Comparison of ENCODE assay signal across 8 cellular contexts in genomic region chr10:90872648-90873020, GRCh38. TPM values are rescaled to one million over a fixed set of nuclear protein-coding genes. Genes with fewer than 3 reads are reported as not detected.
DNase-seq lines count a peak whose midpoint lies in the region; ATAC-seq and TF ChIP-seq lines count a peak whose summit lies in the region.

No MANE protein-coding gene starts in this region.

- H3K9ac ChIP-seq in fibroblast of lung (ENCODE audit: insufficient read depth, low read length) (peak overlapping the region; percentile 82), skeletal muscle tissue (ENCODE audit: low read depth in 1 of 3, low read length in 3 of 3) (peak overlapping the region; percentile 90 to 91 (median 90))

- TF ChIP-seq CTCF in RWPE2 (IDR thresholded peaks at IDR 0.05; ENCODE audit: poor library complexity, severe bottlenecking) (no peak), fibroblast of lung (conservative IDR thresholded peaks at IDR 0.05 in 1 of 2, IDR thresholded peaks at IDR 0.05 in 1 of 2; ENCODE audit: low read depth in 1 of 2, low read length in 2 of 2) (no peak)

- H3K27me3 ChIP-seq in RWPE2 (ENCODE audit: insufficient read depth, poor library complexity, severe bottlenecking) (no peaks in the 10 kb centered on the region), fibroblast of lung (ENCODE audit: control insufficient read depth, insufficient read depth, low read length) (peaks cover 4% of the 10 kb centered on the region), skeletal muscle tissue (ENCODE audit: control insufficient read depth in 3 of 3, insufficient read depth in 3 of 3, low read length in 3 of 3) (no peaks in the 10 kb centered on the region)

- H3K9me3 ChIP-seq in RWPE2 (ENCODE audit: severe bottlenecking) = no peaks in the 10 kb centered on the region
- H3K9me3 ChIP-seq in fibroblast of lung (ENCODE audit: control insufficient read depth, insufficient read depth, low read depth, low read length) = no peaks in the 10 kb centered on the region
- H3K9me3 ChIP-seq in skeletal muscle tissue (ENCODE audit: control insufficient read depth in 3 of 3, low read length in 3 of 3) = peaks cover 0 to 2% (median 0%) of the 10 kb centered on the region in 3 donors

- H3K4me3 ChIP-seq in RWPE2 (ENCODE audit: severe bottlenecking) (peak overlapping the region; percentile 73), fibroblast of lung (replicated peaks in 1 of 4; ENCODE audit: control extremely low read depth in 1 of 4, insufficient read depth in 1 of 4, low read depth in 3 of 4, low read length in 4 of 4) (peak overlapping the region; percentile 73 to 95 (median 92)), skeletal muscle tissue (ENCODE audit: low read length in 3 of 3) (peak overlapping the region; percentile 90 to 95 (median 92))

- ATAC-seq in GM21528 (IDR thresholded peaks at IDR 0.05; ENCODE audit: low FRiP score, unreplicated experiment) (peak; percentile 4), RWPE2 (ENCODE audit: low read depth) (no peak), HG02798 (IDR thresholded peaks at IDR 0.05; ENCODE audit: poor library complexity, unreplicated experiment) (no peak), HG02678 (IDR thresholded peaks at IDR 0.05; ENCODE audit: unreplicated experiment) (no peak)

- DNase-seq in RWPE2 (ENCODE audit: low spot score) = no peak
- DNase-seq in fibroblast of lung (ENCODE audit: low read depth in 2 of 2) = no peak
- no peak for DNase-seq in NCI-H1048 (lab: John Stamatoyannopoulos, UW)
- DNase-seq in substantia nigra (lab: John Stamatoyannopoulos, UW) = no peak

- H3K4me2 ChIP-seq in fibroblast of lung (ENCODE audit: extremely low read depth, insufficient read depth, low read length) = peak overlapping the region; percentile 88

- peak overlapping the region; percentile 32 for H3K27ac ChIP-seq in RWPE2 (ENCODE audit: poor library complexity, severe bottlenecking)
- peak overlapping the region; percentile 60 for H3K27ac ChIP-seq in fibroblast of lung (ENCODE audit: insufficient read depth, low read length)
- no peak overlapping the region for H3K27ac ChIP-seq in skeletal muscle tissue (ENCODE audit: low read depth, low read length)
- no peak overlapping the region for H3K27ac ChIP-seq in substantia nigra (ENCODE audit: low read depth, low read length, poor library complexity, severe bottlenecking)

- no peaks in the 10 kb centered on the region for H4K20me1 ChIP-seq in fibroblast of lung (ENCODE audit: control insufficient read depth, extremely low read depth, insufficient read depth, low read length)

- H3K4me1 ChIP-seq in RWPE2 (ENCODE audit: insufficient read depth, poor library complexity, severe bottlenecking) = peaks cover 6% of the 10 kb centered on the region
- H3K4me1 ChIP-seq in fibroblast of lung (ENCODE audit: control insufficient read depth, extremely low read depth, insufficient read depth, low read length) = no peaks in the 10 kb centered on the region
- peaks cover 8 to 14% (median 11%) of the 10 kb centered on the region in 3 donors for H3K4me1 ChIP-seq in skeletal muscle tissue (ENCODE audit: control insufficient read depth in 3 of 3, insufficient read depth in 3 of 3, low read length in 3 of 3)

- peaks cover 25% of the 10 kb centered on the region for H3K79me2 ChIP-seq in fibroblast of lung (ENCODE audit: control insufficient read depth, insufficient read depth, low read length)

- peaks cover 28% of the 10 kb centered on the region for H3K36me3 ChIP-seq in RWPE2 (ENCODE audit: low read depth)
- H3K36me3 ChIP-seq in fibroblast of lung (ENCODE audit: control insufficient read depth, insufficient read depth, low read length) = no peaks in the 10 kb centered on the region
- peaks cover 9 to 22% (median 13%) of the 10 kb centered on the region in 3 donors for H3K36me3 ChIP-seq in skeletal muscle tissue (ENCODE audit: control insufficient read depth in 3 of 3, insufficient read depth in 3 of 3, low read length in 3 of 3)

- no peak overlapping the region for H2AFZ ChIP-seq in fibroblast of lung (ENCODE audit: low read length)

RNA-seq across cellular contexts. Expression of gene RPP30, which starts 0.9 kb away (rescaled TPM):
- total RNA-seq in fibroblast of lung (32.2 and 38.3 TPM in 2 replicates), skeletal muscle tissue (42.3 TPM)
- 38.6 and 44.5 TPM in 2 replicates for polyA plus RNA-seq in fibroblast of lung
- 39.4 and 49.9 TPM in 2 replicates for polyA plus RNA-seq in fibroblast of lung (2012)
- 3.8 and 6.3 TPM in 2 replicates for polyA minus RNA-seq in fibroblast of lung (ENCODE audit: low replicate concordance)

RNA-seq across cellular contexts. Expression of gene HTR7, which starts 14.8 kb away (rescaled TPM):
- total RNA-seq in fibroblast of lung = 0.77 and 0.83 TPM in 2 replicates
- 1.0 and 1.3 TPM in 2 replicates for polyA plus RNA-seq in fibroblast of lung
- polyA plus RNA-seq in fibroblast of lung (2012) = 0.56 and 0.96 TPM in 2 replicates
- polyA minus RNA-seq in fibroblast of lung (ENCODE audit: low replicate concordance) = 3.7 TPM in 1 of 2 replicates, not detected in the other
- total RNA-seq in skeletal muscle tissue = under 0.01 TPM

RNA-seq across cellular contexts. Expression of gene ANKRD1, which starts 48.3 kb away (rescaled TPM):
- total RNA-seq in fibroblast of lung (under 0.01 TPM in 1 of 2 replicates, not detected in the other), skeletal muscle tissue (14.1 TPM)
- polyA plus RNA-seq in fibroblast of lung = 0.72 and 13.1 TPM in 2 replicates
- polyA plus RNA-seq in fibroblast of lung (2012) = 0.54 and 9.4 TPM in 2 replicates
- 6.2 TPM in 1 of 2 replicates, not detected in the other for polyA minus RNA-seq in fibroblast of lung (ENCODE audit: low replicate concordance)

Comparison
In these comparisons a context has a peak if more than half of its experiments do, and no peak if none do; other contexts are left out.
1. H3K27ac ChIP-seq: peak in RWPE2 (single experiment) and fibroblast of lung (single experiment); none in skeletal muscle tissue (single experiment) and substantia nigra (single experiment).
2. RNA of gene ANKRD1, which starts 48.3 kb away (total RNA-seq): 14.1 TPM in skeletal muscle tissue (single experiment); under 0.01 TPM in fibroblast of lung; every median in the first group is over 10 times any median in the second.
3. Peak in every context shown above with its lines, with median percentiles within 50 percentile points of each other: H3K4me3 ChIP-seq.